ENCODE assay signal across 17 cellular contexts in genomic region chr9:78406146-78406545, GRCh38.
"Had no signal": no experiment of that assay in that cellular context is flagged by ENCODE, and none has a peak within 500 bp of the region (broad histone marks: within the 10 kb centered on the region; RNA-seq: fewer than 3 reads in every experiment).

No MANE protein-coding gene starts in this region.

- H3K36me3 ChIP-seq: thoracic aorta, WERI-Rb-1 had no signal

- H3K4me2 ChIP-seq: hepatocyte had no signal

- H3K4me3 ChIP-seq: body of pancreas, hepatocyte, thoracic aorta had no signal

- H3K9me3 ChIP-seq: body of pancreas, thoracic aorta had no signal

- H2AFZ ChIP-seq: hepatocyte had no signal

- H3K79me2 ChIP-seq: hepatocyte had no signal

- DNase-seq: activated CD4-positive, alpha-beta T cell treated with anti-CD3 and anti-CD28 coated beads for 36 hours; activated CD8-positive, alpha-beta memory T cell treated with anti-CD3 and anti-CD28 coated beads, Interleukin-2, amount 50 U/mL, for 4 hours; activated CD8-positive, alpha-beta T cell treated with anti-CD3 and anti-CD28 coated beads for 36 hours; activated T-cell treated with anti-CD3 and anti-CD28 coated beads, Interleukin-2, amount 50 U/mL, for 72 hours; central memory CD4-positive, alpha-beta T cell; cortex of kidney; effector memory CD4-positive, alpha-beta T cell; kidney glomerular epithelial cell; nephron progenitor cell; stimulated activated CD4-positive, alpha-beta T cell treated with anti-CD3 and anti-CD28 coated beads, Interleukin-15, amount 100 ng/mL, for 24 hours; stimulated activated CD4-positive, alpha-beta T cell treated with anti-CD3 and anti-CD28 coated beads, Interleukin-4, amount 100 ng/mL, for 24 hours; stimulated activated naive CD8-positive, alpha-beta T cell treated with anti-CD3 and anti-CD28 coated beads, Interleukin-15, amount 100 ng/mL, for 72 hours; T1000; WERI-Rb-1 had no signal

- H3K27ac ChIP-seq: body of pancreas, hepatocyte, thoracic aorta, WERI-Rb-1 had no signal

- H3K27me3 ChIP-seq: body of pancreas, hepatocyte had no signal
